ENCODE assay signal across 17 cellular contexts in the genomic region with DNA sequence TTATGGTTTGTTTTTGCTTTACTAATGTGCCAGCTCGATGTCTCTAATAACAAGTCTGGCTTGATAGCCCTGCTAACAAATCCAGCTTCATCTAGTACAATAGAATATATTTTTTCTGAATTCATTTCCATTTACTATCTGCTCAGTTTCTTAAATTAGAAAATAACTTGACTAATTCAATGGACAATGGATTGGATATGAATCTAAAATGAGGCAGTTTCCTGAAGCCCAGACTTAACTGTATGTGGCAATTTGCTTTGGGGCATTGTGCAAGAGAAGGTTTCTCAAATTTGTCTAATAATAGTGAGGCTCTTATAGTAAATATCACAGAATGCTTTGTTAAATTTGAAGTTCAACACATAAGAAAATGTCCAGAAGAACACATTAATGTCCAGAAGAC. TPM values are rescaled to one million over a fixed set of nuclear protein-coding genes. Genes with fewer than 3 reads are reported as not detected.
A peak's percentile ranks its signal among the peaks of the same experiment; 100 is the strongest.
DNase-seq lines count a peak whose midpoint lies in the region; ATAC-seq, FAIRE-seq and TF ChIP-seq lines count a peak whose summit lies in the region.
"Had no signal": no experiment of that assay in that cellular context is flagged by ENCODE, and none has a peak within 500 bp of the region (broad histone marks: within the 10 kb centered on the region; RNA-seq: fewer than 3 reads in every experiment).

No MANE protein-coding gene starts in this region.

- H2AFZ ChIP-seq in HepG2 (ENCODE audit: low read length) (no peak overlapping the region), OCI-LY7 (ENCODE audit: low read length) (no peak overlapping the region), smooth muscle cell (ENCODE audit: low read depth) (no peak overlapping the region)

- CTCF ChIA-PET in HepG2 (lab: Yijun Ruan, JAX; ENCODE audit: low intra/inter-chr PET ratio, low total read pairs) = no interaction called here
- CTCF ChIA-PET in OCI-LY7 (lab: Charles Lee; ENCODE audit: unreplicated experiment) = no interaction called here

- H3K36me3 ChIP-seq in HepG2 (replicated peaks in 1 of 2; ENCODE audit: control insufficient read depth in 1 of 2, insufficient read depth in 2 of 2, low read length in 2 of 2) (no peaks in the 10 kb centered on the region), right lobe of liver (no peaks in the 10 kb centered on the region), bronchial epithelial cell (ENCODE audit: control insufficient read depth, insufficient read depth, low read length) (no peaks in the 10 kb centered on the region), subcutaneous abdominal adipose tissue (ENCODE audit: control insufficient read depth in 5 of 5, insufficient read depth in 5 of 5, low read length in 5 of 5) (no peaks in the 10 kb centered on the region), OCI-LY7 (ENCODE audit: insufficient read depth, low read length) (no peaks in the 10 kb centered on the region), smooth muscle cell (ENCODE audit: low read depth) (no peaks in the 10 kb centered on the region)

- no peaks in the 10 kb centered on the region for H3K9me2 ChIP-seq in OCI-LY7 (ENCODE audit: insufficient read depth, low read length)
- H3K9me2 ChIP-seq: SK-N-SH had no signal

- TF ChIP-seq POLR2A in HepG2 (IDR thresholded peaks at IDR 0.05; ENCODE audit: insufficient read depth in 1 of 2, low read depth in 2 of 2, low read length in 2 of 2) (no peak), right lobe of liver (IDR thresholded peaks at IDR 0.05) (no peak)

- H3F3A ChIP-seq in smooth muscle cell (ENCODE audit: low read depth) = no peaks in the 10 kb centered on the region

- H3K4me1 ChIP-seq in HepG2 (ENCODE audit: insufficient read depth, low read length) = no peaks in the 10 kb centered on the region
- H3K4me1 ChIP-seq in right lobe of liver = no peaks in the 10 kb centered on the region
- peaks cover 0 to 15% (median 7%) of the 10 kb centered on the region in 5 donors for H3K4me1 ChIP-seq in subcutaneous abdominal adipose tissue (ENCODE audit: control insufficient read depth in 5 of 5, insufficient read depth in 5 of 5, low read length in 5 of 5)
- H3K4me1 ChIP-seq in OCI-LY7 (ENCODE audit: insufficient read depth, low read length, poor library complexity, severe bottlenecking) = no peaks in the 10 kb centered on the region
- H3K4me1 ChIP-seq in smooth muscle cell (ENCODE audit: low read depth) = peaks cover 8% of the 10 kb centered on the region

- FAIRE-seq in HepG2 (lab: Jason Lieb, UNC) (peak; percentile 12), bronchial epithelial cell (lab: Jason Lieb, UNC) (no peak)
- FAIRE-seq: H54 had no signal

- no peak for ATAC-seq in HepG2
- ATAC-seq in right lobe of liver = no peak
- ATAC-seq: PC-3 had no signal

- WGBS in HepG2 (ENCODE audit: low lambda C conversion rate) = 0% methylated on average over 1 of the region's 1 CpG
- WGBS in right lobe of liver (ENCODE audit: insufficient coverage, low coverage, low lambda C conversion rate, missing lambda C conversion rate) = 58% methylated on average over 1 of the region's 1 CpG
- 91% methylated on average over 1 of the region's 1 CpG for WGBS in smooth muscle cell (ENCODE audit: low lambda C conversion rate)

- H3K4me3 ChIP-seq in HepG2 (replicated peaks in 1 of 3; ENCODE audit: insufficient read depth in 1 of 3, low read depth in 2 of 3, low read length in 3 of 3) = no peak overlapping the region
- no peak overlapping the region for H3K4me3 ChIP-seq in right lobe of liver
- H3K4me3 ChIP-seq in bronchial epithelial cell (ENCODE audit: low read depth, low read length) = no peak overlapping the region
- no peak overlapping the region for H3K4me3 ChIP-seq in fibroblast of the aortic adventitia (ENCODE audit: low read depth, low read length)
- H3K4me3 ChIP-seq in subcutaneous abdominal adipose tissue (ENCODE audit: low read depth in 1 of 5, low read length in 5 of 5) = no peak overlapping the region
- no peak overlapping the region for H3K4me3 ChIP-seq in OCI-LY7 (ENCODE audit: low read depth, low read length, poor library complexity, severe bottlenecking)
- no peak overlapping the region for H3K4me3 ChIP-seq in smooth muscle cell

- no peaks in the 10 kb centered on the region for H3K9me3 ChIP-seq in HepG2 (ENCODE audit: low read length)
- H3K9me3 ChIP-seq in right lobe of liver = no peaks in the 10 kb centered on the region
- H3K9me3 ChIP-seq in subcutaneous abdominal adipose tissue (ENCODE audit: control insufficient read depth in 5 of 5, low read length in 5 of 5) = no peaks in the 10 kb centered on the region
- no peaks in the 10 kb centered on the region for H3K9me3 ChIP-seq in OCI-LY7 (ENCODE audit: low read length)
- H3K9me3 ChIP-seq in smooth muscle cell (replicated peaks; ENCODE audit: low read depth) = no peaks in the 10 kb centered on the region
- H3K9me3 ChIP-seq: SK-N-SH had no signal

- TF ChIP-seq CTCF in HepG2 (CRISPR knock-in tag; IDR thresholded peaks at IDR 0.05) = no peak
- no peak for TF ChIP-seq CTCF in right lobe of liver (IDR thresholded peaks at IDR 0.05)
- no peak for TF ChIP-seq CTCF in bronchial epithelial cell (IDR thresholded peaks at IDR 0.05; ENCODE audit: insufficient read depth, low read length, severe bottlenecking)
- no peak for TF ChIP-seq CTCF in fibroblast of the aortic adventitia (IDR thresholded peaks at IDR 0.05; ENCODE audit: insufficient read depth, low read length)
- no peak for TF ChIP-seq CTCF in OCI-LY7 (conservative IDR thresholded peaks at IDR 0.05; ENCODE audit: low read length)
- no peak for TF ChIP-seq CTCF in smooth muscle cell (IDR thresholded peaks at IDR 0.05; ENCODE audit: borderline replicate concordance, insufficient read depth, poor library complexity, severe bottlenecking)

- H3K79me2 ChIP-seq in HepG2 (ENCODE audit: insufficient read depth, low read length) (no peaks in the 10 kb centered on the region), OCI-LY7 (ENCODE audit: insufficient read depth, low read depth, low read length) (no peaks in the 10 kb centered on the region), smooth muscle cell (ENCODE audit: low read depth) (no peaks in the 10 kb centered on the region)

- H3K4me2 ChIP-seq in HepG2 (ENCODE audit: low read depth, low read length) (no peak overlapping the region), OCI-LY7 (ENCODE audit: low read length) (no peak overlapping the region), smooth muscle cell (no peak overlapping the region)
- H3K4me2 ChIP-seq: SK-N-SH had no signal

- in situ Hi-C loops in HepG2 (cut with HindIII; ENCODE audit: extremely low pct_ligation_motif_present, low pct_unique_long_range_greater_than_20kb) = no loop called here

- DNase-seq in HepG2 (ENCODE audit: low spot score) = no peak
- no peak for DNase-seq in right lobe of liver
- peak; percentile 40 for DNase-seq in bronchial epithelial cell (ENCODE audit: low read depth)
- DNase-seq in fibroblast of the aortic adventitia (ENCODE audit: low read depth) = peak; percentile 72
- DNase-seq in OCI-LY7 (ENCODE audit: low spot score) = no peak
- DNase-seq in NCI-H2107 (lab: John Stamatoyannopoulos, UW) = no peak
- no peak for DNase-seq in smooth muscle cell (lab: John Stamatoyannopoulos, UW; ENCODE audit: unreplicated experiment)
- DNase-seq: CD8-positive, alpha-beta memory T cell; DMS 273 treated with DMSO at 0.1 percent for 48 hours; Karpas-422; NCI-H1417 treated with DMSO at 0.1 percent for 48 hours; NCI-H2029; NCI-H526; PC-3; SK-N-SH had no signal

- no TSS peak for BruUV-seq in HepG2 (replicated peaks; lab: Mats Ljungman, UMichigan)
- BruUV-seq in OCI-LY7 (replicated peaks; lab: Mats Ljungman, UMichigan) = no TSS peak

- no peaks in the 10 kb centered on the region for H3K27me3 ChIP-seq in HepG2 (ENCODE audit: control insufficient read depth in 1 of 2, insufficient read depth in 2 of 2, low read length in 2 of 2)
- no peaks in the 10 kb centered on the region for H3K27me3 ChIP-seq in right lobe of liver
- H3K27me3 ChIP-seq in bronchial epithelial cell (ENCODE audit: control insufficient read depth, insufficient read depth, low read length) = no peaks in the 10 kb centered on the region
- no peaks in the 10 kb centered on the region for H3K27me3 ChIP-seq in subcutaneous abdominal adipose tissue (ENCODE audit: control insufficient read depth in 5 of 5, insufficient read depth in 4 of 5, low read length in 5 of 5)
- no peaks in the 10 kb centered on the region for H3K27me3 ChIP-seq in smooth muscle cell (ENCODE audit: low read depth)

- H3K27ac ChIP-seq in HepG2 (ENCODE audit: extremely low read length, insufficient read depth, low read length) = no peak overlapping the region
- no peak overlapping the region for H3K27ac ChIP-seq in right lobe of liver
- H3K27ac ChIP-seq in subcutaneous abdominal adipose tissue (ENCODE audit: low read depth, low read length) = peak overlapping the region; percentile 28
- no peak overlapping the region for H3K27ac ChIP-seq in OCI-LY7 (ENCODE audit: low read depth, low read length, poor library complexity, severe bottlenecking)
- H3K27ac ChIP-seq in smooth muscle cell (ENCODE audit: low read depth) = no peak overlapping the region

- TF ChIP-seq EP300 in HepG2 (IDR thresholded peaks at IDR 0.05; ENCODE audit: low read depth in 2 of 2, low read length in 2 of 2) (no peak), HepG2 (CRISPR knock-in tag; IDR thresholded peaks at IDR 0.05; ENCODE audit: borderline replicate concordance) (no peak)

- H4K20me1 ChIP-seq in HepG2 (ENCODE audit: insufficient read depth, low read length) = no peaks in the 10 kb centered on the region
- H4K20me1 ChIP-seq in OCI-LY7 (ENCODE audit: insufficient read depth, low read length) = no peaks in the 10 kb centered on the region
- no peaks in the 10 kb centered on the region for H4K20me1 ChIP-seq in smooth muscle cell (ENCODE audit: low read depth)

- H3K9ac ChIP-seq in HepG2 (ENCODE audit: insufficient read depth, low read depth, low read length) (no peak overlapping the region), subcutaneous abdominal adipose tissue (ENCODE audit: low read length in 5 of 5) (no peak overlapping the region), smooth muscle cell (ENCODE audit: low read depth) (no peak overlapping the region)
- H3K9ac ChIP-seq: SK-N-SH had no signal

- no peak for TF ChIP-seq RAD21 in HepG2 (CRISPR knock-in tag; IDR thresholded peaks at IDR 0.05)

- POLR2A ChIA-PET in HepG2 (lab: Yijun Ruan, JAX) (no interaction called here), OCI-LY7 (lab: Charles Lee) (no interaction called here)

- intact Hi-C loops in HepG2 (cut with micrococcal nuclease; ENCODE audit: unreplicated experiment) (no loop called here), right lobe of liver (cut with DNase I) (no loop called here), OCI-LY7 (cut with micrococcal nuclease; ENCODE audit: unreplicated experiment) (no loop called here)

RNA-seq across cellular contexts. Expression of a gene that starts 25.8 kb away (rescaled TPM):
- total RNA-seq in HepG2 (2016; rRNA removed; fragmentation: Illumina TruSeq; extraction: Trizol) (0.02 TPM in 1 of 2 replicates, not detected in the other), right lobe of liver (10 to 100 TPM in 1 of 6 experiments, 1 to 10 TPM in 5; 3.7 to 13.9 (median 8.2) TPM), bronchial epithelial cell (1.3 and 2.2 TPM in 2 replicates), fibroblast of the aortic adventitia (ENCODE audit: low replicate concordance) (10.6 and 18.3 TPM in 2 replicates), OCI-LY7 (2022) (not detected in 2 replicates), smooth muscle cell (1.6 and 1.7 TPM in 2 replicates)
- not detected in 2 replicates for total RNA-seq in HepG2 (2016; cell fraction: cytosol; rRNA removed; fragmentation: Illumina TruSeq; extraction: Trizol; ENCODE audit: low read depth)
- 0.15 TPM in 1 of 2 replicates, not detected in the other for total RNA-seq in HepG2 (2016; cell fraction: insoluble cytoplasmic fraction; rRNA removed; fragmentation: Illumina TruSeq; extraction: Trizol)
- total RNA-seq in HepG2 (2016; cell fraction: membrane; rRNA removed; fragmentation: Illumina TruSeq; extraction: Trizol) = 0.21 TPM in 1 of 2 replicates, not detected in the other
- not detected in 2 replicates for total RNA-seq in HepG2 (2016; cell fraction: nucleus; rRNA removed; fragmentation: Illumina TruSeq; extraction: Trizol)
- polyA plus RNA-seq in HepG2 (2011; rRNA removed) (0.18 TPM in 1 of 2 replicates, not detected in the other), smooth muscle cell (0.61 and 0.77 TPM in 2 replicates)
- 0.09 TPM in 1 of 2 replicates, not detected in the other for polyA plus RNA-seq in HepG2 (2011; cell fraction: cytosol; rRNA removed)
- 0.03 TPM in 1 of 2 replicates, not detected in the other for polyA plus RNA-seq in HepG2 (2011; cell fraction: nucleus; rRNA removed)
- 0.20 and 0.66 TPM in 2 replicates for polyA plus RNA-seq in HepG2 (2012)
- polyA plus RNA-seq in HepG2 (2016; cell fraction: cytosol; fragmentation: Illumina TruSeq; extraction: Trizol; ENCODE audit: low read depth) = not detected in 2 replicates
- not detected in 2 replicates for polyA plus RNA-seq in HepG2 (2016; cell fraction: insoluble cytoplasmic fraction; fragmentation: Illumina TruSeq; extraction: Trizol; ENCODE audit: low read depth)
- not detected in 2 replicates for polyA plus RNA-seq in HepG2 (2016; cell fraction: membrane; fragmentation: Illumina TruSeq; extraction: Trizol; ENCODE audit: low read depth)
- not detected in 2 replicates for polyA plus RNA-seq in HepG2 (2016; cell fraction: nucleus; fragmentation: Illumina TruSeq; extraction: Trizol; ENCODE audit: insufficient read depth, low read depth)
- not detected in 2 replicates for polyA minus RNA-seq in HepG2 (2011; rRNA and poly(A)+ RNA removed; ENCODE audit: low replicate concordance)
- not detected in 2 replicates for polyA minus RNA-seq in HepG2 (2011; cell fraction: cytosol; rRNA and poly(A)+ RNA removed)
- 0.26 and 0.87 TPM in 2 replicates for polyA minus RNA-seq in HepG2 (2011; cell fraction: nucleus; rRNA and poly(A)+ RNA removed)
- total RNA-seq in OCI-LY7 (2014; rRNA removed; shearing (Covaris generic)) = not detected in 2 replicates
- total RNA-seq: CD8-positive, alpha-beta memory T cell; PC-3 had no signal

Comparison
In these comparisons a context has a peak if more than half of its experiments do, and no peak if none do; other contexts are left out.
1. DNase-seq: peak in bronchial epithelial cell (single experiment) and fibroblast of the aortic adventitia (single experiment); none in HepG2 (single experiment), right lobe of liver (0 of 3), OCI-LY7 (single experiment), NCI-H2107 (single experiment) and smooth muscle cell (single experiment).